ENCODE assay signal across 30 cellular contexts in the genomic region with DNA sequence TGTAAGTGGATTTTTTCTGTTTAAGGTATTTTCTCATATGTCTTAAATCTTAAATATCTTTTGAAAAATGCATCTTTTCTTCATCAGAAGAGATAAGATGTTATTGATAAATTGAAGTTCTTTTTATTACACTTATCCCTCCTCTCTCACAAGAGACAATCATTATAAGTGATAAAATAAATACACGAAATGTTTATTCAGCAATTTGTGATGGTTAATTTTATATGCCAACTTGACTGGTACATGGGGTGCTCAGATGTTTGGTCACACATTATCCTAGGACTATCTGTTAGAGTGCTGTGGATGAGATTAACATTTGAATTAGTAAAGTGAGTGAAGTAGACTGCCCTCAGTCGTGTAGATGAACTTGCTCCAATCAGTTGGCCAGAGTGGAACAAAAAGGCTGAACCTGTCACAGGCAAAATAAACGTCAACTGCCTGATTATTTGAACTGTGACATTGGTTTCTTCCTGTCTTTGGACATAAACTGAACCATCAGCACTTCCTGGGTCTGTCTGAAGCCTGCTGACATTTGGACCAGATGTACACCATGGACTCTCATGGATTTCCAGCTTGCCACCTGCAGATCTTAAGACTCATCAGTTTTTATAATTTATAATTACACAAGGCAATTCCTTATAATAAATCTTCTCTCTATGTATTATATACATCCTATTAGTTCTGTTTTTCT.
"Had no signal": no experiment of that assay in that cellular context is flagged by ENCODE, and none has a peak within 500 bp of the region (broad histone marks: within the 10 kb centered on the region; RNA-seq: fewer than 3 reads in every experiment).

No MANE protein-coding gene starts in this region.

- FAIRE-seq: astrocyte, bronchial epithelial cell, colon, TTC549 had no signal

- ATAC-seq: activated CD4-positive, alpha-beta T cell treated with anti-CD3 and anti-CD28 coated beads for 36 hours; activated CD4-positive, CD25-positive, alpha-beta regulatory T cell treated with anti-CD3 and anti-CD28 coated beads, Interleukin-2, amount 50 U/mL, for 24 hours; activated CD8-positive, alpha-beta T cell treated with anti-CD3 and anti-CD28 coated beads, Interleukin-2, amount 10 ng/mL, durations not matched to agents 7 days and 5 days; body of pancreas; Panc1; WTC11 had no signal

- H3K36me3 Mint-ChIP-seq: activated naive CD4-positive, alpha-beta T cell treated with anti-CD3 and anti-CD28 coated beads, Interleukin-2, amount 50 U/mL, for 24 hours had no signal

- DNase-seq: activated CD4-positive, alpha-beta T cell treated with anti-CD3 and anti-CD28 coated beads for 36 hours; activated CD4-positive, alpha-beta T cell treated with anti-CD3 and anti-CD28 coated beads, Interleukin-2, amount 10 ng/mL, durations not matched to agents 7 days and 5 days; activated CD4-positive, alpha-beta T cell treated with anti-CD3 and anti-CD28 coated beads, Interleukin-2, amount 50 U/mL, for 48 hours; activated CD8-positive, alpha-beta T cell treated with anti-CD3 and anti-CD28 coated beads, Interleukin-2, amount 10 ng/mL, durations not matched to agents 7 days and 5 days; activated gamma-delta T cell; activated naive CD4-positive, alpha-beta T cell treated with Interleukin-2 at 50 U/mL for 16 hours; activated T-cell treated with anti-CD3 and anti-CD28 coated beads, Interleukin-2, amount 50 U/mL, for 24 hours; adrenal gland; MM.1S; MV-4-11; NCI-H1092; NCI-H1436 treated with DMSO at 0.1 percent for 48 hours; NCI-H1694 treated with DMSO at 0.1 percent for 48 hours; NCI-H2029; NCI-H345; NCI-H526 treated with DMSO at 0.1 percent for 48 hours; SHP77 treated with DMSO at 0.1 percent for 48 hours; SK-N-SH had no signal

- H3K9me3 Mint-ChIP-seq: activated naive CD4-positive, alpha-beta T cell treated with anti-CD3 and anti-CD28 coated beads, Interleukin-2, amount 50 U/mL, for 24 hours; T-helper 1 cell treated with Interleukin-12 subunit alpha and Interleukin-12 subunit beta and Interleukin-4 antibody, amounts not matched to agents 30 μg/mL and 1 μg/mL, for 36 hours had no signal

- H3K27ac Mint-ChIP-seq: activated CD4-positive, alpha-beta T cell treated with anti-CD3 and anti-CD28 coated beads for 36 hours; activated CD4-positive, alpha-beta T cell treated with anti-CD3 and anti-CD28 coated beads, Interleukin-2, amount 10 ng/mL, durations not matched to agents 7 days and 5 days; activated CD8-positive, alpha-beta T cell treated with anti-CD3 and anti-CD28 coated beads, Interleukin-2, amount 10 ng/mL, durations not matched to agents 7 days and 5 days; activated naive CD4-positive, alpha-beta T cell treated with anti-CD3 and anti-CD28 coated beads, Interleukin-2, amount 50 U/mL, for 24 hours; activated T-cell treated with anti-CD3 and anti-CD28 coated beads, Interleukin-2, amount 50 U/mL, for 24 hours; activated T-helper 2 cell treated with anti-CD3 and anti-CD28 coated beads, Interferon-gamma antibody, Interleukin-2, Interleukin-4, amounts not matched to agents 10 μg/mL and 5 μg/mL and 100 μg/mL, durations not matched to agents 14 hours and 24 hours and 36 hours; T-helper 1 cell treated with Interleukin-12 subunit alpha and Interleukin-12 subunit beta and Interleukin-4 antibody, amounts not matched to agents 30 μg/mL and 1 μg/mL, for 36 hours; T-helper 2 cell treated with Interferon-gamma antibody and Interleukin-4, amounts not matched to agents 5 μg/mL and 100 μg/mL, for 36 hours; WTC11 had no signal
